13 cellular contexts compared by ENCODE assay signal in the genomic region with DNA sequence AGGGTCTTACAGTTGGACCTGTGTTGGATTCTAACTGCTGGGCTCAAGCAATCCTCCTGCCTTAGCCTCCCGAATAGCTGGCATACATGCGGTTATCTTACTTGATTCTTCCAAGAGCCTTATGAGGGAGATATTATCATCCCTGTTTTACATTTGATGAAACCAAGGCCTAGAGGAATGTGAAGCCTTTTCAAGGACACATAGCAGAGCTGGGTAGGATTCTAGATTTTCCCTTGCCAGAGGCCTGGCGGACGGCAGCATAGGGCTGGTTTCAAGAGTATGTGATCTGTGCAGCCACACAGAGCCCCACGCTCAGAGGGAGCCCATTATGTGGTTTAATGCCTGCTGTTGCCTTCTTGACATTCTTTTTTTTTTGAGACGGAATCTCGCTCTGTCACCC. TPM values are rescaled to one million over a fixed set of nuclear protein-coding genes. Genes with fewer than 3 reads are reported as not detected.
DNase-seq lines count a peak whose midpoint lies in the region; ATAC-seq and TF ChIP-seq lines count a peak whose summit lies in the region.
"Had no signal": no experiment of that assay in that cellular context is flagged by ENCODE, and none has a peak within 500 bp of the region (broad histone marks: within the 10 kb centered on the region; RNA-seq: fewer than 3 reads in every experiment).

No MANE protein-coding gene starts in this region.

- H3K9me3 ChIP-seq in WERI-Rb-1 (ENCODE audit: severe bottlenecking) = no peaks in the 10 kb centered on the region
- no peaks in the 10 kb centered on the region for H3K9me3 ChIP-seq in testis
- H3K9me3 ChIP-seq in naive thymus-derived CD4-positive, alpha-beta T cell (ENCODE audit: control insufficient read depth in 2 of 3, low read length in 3 of 3) = no peaks in the 10 kb centered on the region
- H3K9me3 ChIP-seq: A549 had no signal

- no peak for ATAC-seq in naive thymus-derived CD4-positive, alpha-beta T cell
- ATAC-seq: A549 had no signal

- H3K27me3 Mint-ChIP-seq in progenitor cell of endocrine pancreas = no peaks in the 10 kb centered on the region
- H3K27me3 Mint-ChIP-seq in naive thymus-derived CD4-positive, alpha-beta T cell = no peaks in the 10 kb centered on the region

- H3K4me1 Mint-ChIP-seq in progenitor cell of endocrine pancreas (ENCODE audit: low read depth) = no peaks in the 10 kb centered on the region
- no peaks in the 10 kb centered on the region for H3K4me1 Mint-ChIP-seq in naive thymus-derived CD4-positive, alpha-beta T cell
- H3K4me1 Mint-ChIP-seq: CD4-positive, CD25-positive, alpha-beta regulatory T cell had no signal

- 66 to 78% methylated on average over 7 of the region's 7 CpGs for WGBS in testis, 2 donors

- no peaks in the 10 kb centered on the region for H3K9me3 Mint-ChIP-seq in progenitor cell of endocrine pancreas (ENCODE audit: low read depth)
- no peaks in the 10 kb centered on the region for H3K9me3 Mint-ChIP-seq in naive thymus-derived CD4-positive, alpha-beta T cell
- H3K9me3 Mint-ChIP-seq: CD4-positive, CD25-positive, alpha-beta regulatory T cell; H9 had no signal

- H3K4me1 ChIP-seq in testis = peaks cover 53% of the 10 kb centered on the region
- no peaks in the 10 kb centered on the region for H3K4me1 ChIP-seq in naive thymus-derived CD4-positive, alpha-beta T cell (ENCODE audit: control insufficient read depth in 2 of 2, insufficient read depth in 2 of 2, low read length in 2 of 2)
- H3K4me1 ChIP-seq: A549 had no signal

- TF ChIP-seq POLR2A in testis (IDR thresholded peaks at IDR 0.05) = no peak

- H3K4me3 Mint-ChIP-seq in progenitor cell of endocrine pancreas (ENCODE audit: low read depth) = no peak overlapping the region
- no peak overlapping the region for H3K4me3 Mint-ChIP-seq in naive thymus-derived CD4-positive, alpha-beta T cell
- H3K4me3 Mint-ChIP-seq: CD4-positive, CD25-positive, alpha-beta regulatory T cell; H9 had no signal

- DNase-seq in RWPE1 (ENCODE audit: low spot score) (no peak), WERI-Rb-1 (no peak), progenitor cell of endocrine pancreas (ENCODE audit: low spot score, unreplicated experiment) (no peak), testis (no peak), CD1c-positive myeloid dendritic cell (ENCODE audit: extremely low spot score) (no peak), pons (ENCODE audit: low spot score) (no peak)
- DNase-seq in naive thymus-derived CD4-positive, alpha-beta T cell = no peak
- DNase-seq: CD4-positive, CD25-positive, alpha-beta regulatory T cell; DMS53; GF-D8; GOT3; H9 had no signal

- H3K27ac Mint-ChIP-seq in progenitor cell of endocrine pancreas = peak overlapping the region; percentile 24
- H3K27ac Mint-ChIP-seq in naive thymus-derived CD4-positive, alpha-beta T cell = no peak overlapping the region
- H3K27ac Mint-ChIP-seq: CD4-positive, CD25-positive, alpha-beta regulatory T cell had no signal

- H3K4me3 ChIP-seq in WERI-Rb-1 (ENCODE audit: low read depth, low read length) (no peak overlapping the region), testis (no peak overlapping the region)
- no peak overlapping the region for H3K4me3 ChIP-seq in naive thymus-derived CD4-positive, alpha-beta T cell (ENCODE audit: low read length)
- H3K4me3 ChIP-seq: A549 had no signal

- TF ChIP-seq CTCF in RWPE1 (conservative IDR thresholded peaks at IDR 0.05; ENCODE audit: low read depth) (no peak), WERI-Rb-1 (IDR thresholded peaks at IDR 0.05; ENCODE audit: low read depth, low read length) (no peak), progenitor cell of endocrine pancreas (IDR thresholded peaks at IDR 0.05; ENCODE audit: unreplicated experiment) (no peak), testis (IDR thresholded peaks at IDR 0.05) (no peak)

- H3K27me3 ChIP-seq in WERI-Rb-1 (ENCODE audit: insufficient read depth, low read depth, severe bottlenecking) (no peaks in the 10 kb centered on the region), testis (no peaks in the 10 kb centered on the region)
- H3K27me3 ChIP-seq in naive thymus-derived CD4-positive, alpha-beta T cell (ENCODE audit: control insufficient read depth in 2 of 2, insufficient read depth in 2 of 2, low read length in 2 of 2) = no peaks in the 10 kb centered on the region

- intact Hi-C loops in testis (cut with DNase I; ENCODE audit: low total_unique reads) = no loop called here
- intact Hi-C loops in naive thymus-derived CD4-positive, alpha-beta T cell (cut with micrococcal nuclease) = no loop called here

- peaks cover 10% of the 10 kb centered on the region for H3K36me3 Mint-ChIP-seq in progenitor cell of endocrine pancreas (ENCODE audit: insufficient read depth)
- no peaks in the 10 kb centered on the region for H3K36me3 Mint-ChIP-seq in naive thymus-derived CD4-positive, alpha-beta T cell
- H3K36me3 Mint-ChIP-seq: CD4-positive, CD25-positive, alpha-beta regulatory T cell had no signal

- CTCF ChIA-PET in RWPE1 (lab: Yijun Ruan, JAX) = interaction anchor here (1.3 kb wide), 1 partner anchor 8 kb away, joined by 3 read pairs; no protein-coding TSS in a partner anchor
- CTCF ChIA-PET in naive thymus-derived CD4-positive, alpha-beta T cell (lab: Charles Lee) = interaction anchor here (0.6 kb wide), 1 partner anchor 25 kb away, joined by 3 read pairs; no protein-coding TSS in a partner anchor

- peaks cover 62% of the 10 kb centered on the region for H3K36me3 ChIP-seq in WERI-Rb-1
- no peaks in the 10 kb centered on the region for H3K36me3 ChIP-seq in testis (ENCODE audit: low read depth, missing control alignments)
- H3K36me3 ChIP-seq in naive thymus-derived CD4-positive, alpha-beta T cell (ENCODE audit: control insufficient read depth in 2 of 3, insufficient read depth in 3 of 3, low read length in 3 of 3) = no peaks in the 10 kb centered on the region

- H3K27ac ChIP-seq in RWPE1 = 0 out of 2 replicates have a peak overlapping the region, but pooled peaks have one; percentile 6
- H3K27ac ChIP-seq in WERI-Rb-1 = 0 out of 2 replicates have a peak overlapping the region, but pooled peaks have one; percentile 8
- peak overlapping the region; percentile 69 to 79 for H3K27ac ChIP-seq in testis
- H3K27ac ChIP-seq in naive thymus-derived CD4-positive, alpha-beta T cell (ENCODE audit: low read depth, low read length) = no peak overlapping the region
- H3K27ac ChIP-seq: A549 had no signal

- POLR2A ChIA-PET in RWPE1 (lab: Yijun Ruan, JAX; ENCODE audit: low non-redundant PET) = no interaction called here
- POLR2A ChIA-PET in naive thymus-derived CD4-positive, alpha-beta T cell (lab: Charles Lee) = no interaction called here

RNA-seq across cellular contexts. Expression of a gene that starts 24.2 kb away (rescaled TPM):
- total RNA-seq in progenitor cell of endocrine pancreas (154 and 169 TPM in 2 replicates), testis (100 to 1,000 TPM; 167 to 174 TPM)
- 55.0 TPM for polyA plus RNA-seq in testis (ENCODE audit: insufficient read depth, low read depth, low replicate concordance)
- total RNA-seq in naive thymus-derived CD4-positive, alpha-beta T cell = 10 to 100 TPM in 1 of 5 experiments, 1 to 10 TPM in 4; 1.0 to 17.5 (median 1.6) TPM
- 1 to 10 TPM in 1 of 2 donors, under 1 TPM in 1; 0.69 to 1.1 TPM for polyA plus RNA-seq in naive thymus-derived CD4-positive, alpha-beta T cell
- polyA plus RNA-seq: CD4-positive, CD25-positive, alpha-beta regulatory T cell had no signal
